ENCODE assay signal across 13 cellular contexts in the genomic region with DNA sequence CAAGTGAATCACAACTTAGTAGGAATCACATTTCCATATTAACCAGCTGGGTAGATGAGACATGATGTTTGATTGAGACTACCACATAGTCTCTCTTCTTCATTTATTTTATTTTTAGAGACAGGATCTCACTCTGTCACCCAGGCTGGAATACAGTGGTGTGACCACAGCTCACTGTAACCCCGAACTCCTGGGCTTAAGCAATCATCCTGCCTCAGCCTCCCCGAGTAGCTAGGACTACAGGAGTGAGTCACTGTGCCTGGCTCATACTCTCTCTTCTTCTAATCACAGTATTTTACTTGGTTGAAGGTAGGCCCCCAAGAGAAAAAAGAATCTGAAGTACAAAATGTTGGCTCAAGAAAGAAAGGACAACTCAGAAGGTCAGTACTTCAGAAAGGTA.
DNase-seq lines count a peak whose midpoint lies in the region; TF ChIP-seq lines count a peak whose summit lies in the region.
"Had no signal": no experiment of that assay in that cellular context is flagged by ENCODE, and none has a peak within 500 bp of the region (broad histone marks: within the 10 kb centered on the region; RNA-seq: fewer than 3 reads in every experiment).

No MANE protein-coding gene starts in this region.

- no peaks in the 10 kb centered on the region for H3K27me3 Mint-ChIP-seq in CD8-positive, alpha-beta memory T cell
- H3K27me3 Mint-ChIP-seq in nephron progenitor cell (ENCODE audit: low read depth, poor library complexity): no peaks in the 10 kb centered on the region

- H3K9me2 ChIP-seq in Karpas-422 (replicated peaks; ENCODE audit: insufficient read depth, low read length): no peaks in the 10 kb centered on the region

- H3K4me3 ChIP-seq in CD8-positive, alpha-beta memory T cell (ENCODE audit: low read length): no peak overlapping the region
- H3K4me3 ChIP-seq in Karpas-422 (ENCODE audit: low read length) (no peak overlapping the region), brain microvascular endothelial cell (ENCODE audit: low read depth, low read length) (no peak overlapping the region)
- H3K4me3 ChIP-seq: SK-N-MC, uterus had no signal

- peak overlapping the region; percentile 40 to 90 (median 84) for H3K27ac Mint-ChIP-seq in CD8-positive, alpha-beta memory T cell
- H3K27ac Mint-ChIP-seq in nephron progenitor cell: peak overlapping the region; percentile 12

- H3K9me3 ChIP-seq in CD8-positive, alpha-beta memory T cell (ENCODE audit: low read length): no peaks in the 10 kb centered on the region
- H3K9me3 ChIP-seq in Karpas-422 (ENCODE audit: low read length): no peaks in the 10 kb centered on the region
- H3K9me3 ChIP-seq: uterus had no signal

- no peak for DNase-seq in CD8-positive, alpha-beta memory T cell
- DNase-seq in Karpas-422: no peak
- DNase-seq in brain microvascular endothelial cell: peak; percentile 72
- DNase-seq in nephron progenitor cell: no peak
- no peak for DNase-seq in NCI-H446 (lab: John Stamatoyannopoulos, UW)
- no peak for DNase-seq in COLO829 (ENCODE audit: low spot score)
- DNase-seq in GM19240 (ENCODE audit: insufficient read length, low spot score): no peak
- DNase-seq: cerebellar nuclear complex, DND-41, glutamatergic neuron, NCI-H1417 treated with DMSO at 0.1 percent for 48 hours, uterus had no signal

- no peak overlapping the region for H3K9ac ChIP-seq in Karpas-422 (ENCODE audit: low read length)

- peaks cover 7 to 26% (median 20%) of the 10 kb centered on the region in 3 donors for H3K36me3 Mint-ChIP-seq in CD8-positive, alpha-beta memory T cell
- peaks cover 55% of the 10 kb centered on the region for H3K36me3 Mint-ChIP-seq in nephron progenitor cell (ENCODE audit: low read depth)

- H4K20me1 ChIP-seq in Karpas-422 (ENCODE audit: insufficient read depth, low read depth, low read length): no peaks in the 10 kb centered on the region

- in situ Hi-C loops in brain microvascular endothelial cell (cut with HindIII; ENCODE audit: low pct_ligation_motif_present, low sequenced_read_pairs): no loop called here

- H3K4me1 Mint-ChIP-seq in CD8-positive, alpha-beta memory T cell: peaks cover 50 to 66% (median 57%) of the 10 kb centered on the region in 3 donors
- H3K4me1 Mint-ChIP-seq in nephron progenitor cell: peaks cover 11% of the 10 kb centered on the region

- CTCF ChIA-PET in CD8-positive, alpha-beta memory T cell (lab: Charles Lee): interaction anchor here (1.2 to 1.8 kb wide), 5 partner anchors 12 to 69 kb away, joined by 3 to 6 read pairs (median 3); no protein-coding TSS in a partner anchor

- no peaks in the 10 kb centered on the region for H3K79me2 ChIP-seq in Karpas-422 (ENCODE audit: low read length)

- H3K27me3 ChIP-seq in CD8-positive, alpha-beta memory T cell (ENCODE audit: insufficient read depth, low read length, poor library complexity, severe bottlenecking): no peaks in the 10 kb centered on the region
- H3K27me3 ChIP-seq in Karpas-422 (ENCODE audit: low read length) (no peaks in the 10 kb centered on the region), brain microvascular endothelial cell (replicated peaks) (no peaks in the 10 kb centered on the region)
- H3K27me3 ChIP-seq: uterus had no signal

- no peaks in the 10 kb centered on the region for H3K36me3 ChIP-seq in CD8-positive, alpha-beta memory T cell (ENCODE audit: insufficient read depth, low read length)
- H3K36me3 ChIP-seq in Karpas-422 (ENCODE audit: insufficient read depth, low read length): peaks cover 14% of the 10 kb centered on the region
- H3K36me3 ChIP-seq in brain microvascular endothelial cell (replicated peaks): no peaks in the 10 kb centered on the region

- peaks cover 24% of the 10 kb centered on the region for H3K4me1 ChIP-seq in CD8-positive, alpha-beta memory T cell (ENCODE audit: insufficient read depth, low read length)
- H3K4me1 ChIP-seq in Karpas-422 (ENCODE audit: low read length): peaks cover 27% of the 10 kb centered on the region
- H3K4me1 ChIP-seq: uterus had no signal

- H3K27ac ChIP-seq in CD8-positive, alpha-beta memory T cell (ENCODE audit: low read depth, low read length): no peak overlapping the region
- peak overlapping the region; percentile 8; the same call in 1 of the 2 replicates for H3K27ac ChIP-seq in Karpas-422 (ENCODE audit: low read length)
- no peak overlapping the region for H3K27ac ChIP-seq in brain microvascular endothelial cell
- H3K27ac ChIP-seq: SK-N-MC, uterus had no signal

- TF ChIP-seq CTCF in brain microvascular endothelial cell (IDR thresholded peaks at IDR 0.05; ENCODE audit: low read depth, low read length, missing control alignments) (no peak), nephron progenitor cell (IDR thresholded peaks at IDR 0.05) (no peak)

- H3K4me2 ChIP-seq in Karpas-422 (ENCODE audit: low read depth, low read length, poor library complexity, severe bottlenecking): no peak overlapping the region

- H2AFZ ChIP-seq in Karpas-422 (ENCODE audit: low read length): no peak overlapping the region

- H3K9me3 Mint-ChIP-seq in CD8-positive, alpha-beta memory T cell: peaks cover 8 to 10% (median 9%) of the 10 kb centered on the region in 5 donors
- peaks cover 2% of the 10 kb centered on the region for H3K9me3 Mint-ChIP-seq in nephron progenitor cell

- POLR2A ChIA-PET in CD8-positive, alpha-beta memory T cell (lab: Charles Lee): no interaction called here

- H3K4me3 Mint-ChIP-seq in CD8-positive, alpha-beta memory T cell: no peak overlapping the region
- H3K4me3 Mint-ChIP-seq in nephron progenitor cell: no peak overlapping the region
